In the genomic region with DNA sequence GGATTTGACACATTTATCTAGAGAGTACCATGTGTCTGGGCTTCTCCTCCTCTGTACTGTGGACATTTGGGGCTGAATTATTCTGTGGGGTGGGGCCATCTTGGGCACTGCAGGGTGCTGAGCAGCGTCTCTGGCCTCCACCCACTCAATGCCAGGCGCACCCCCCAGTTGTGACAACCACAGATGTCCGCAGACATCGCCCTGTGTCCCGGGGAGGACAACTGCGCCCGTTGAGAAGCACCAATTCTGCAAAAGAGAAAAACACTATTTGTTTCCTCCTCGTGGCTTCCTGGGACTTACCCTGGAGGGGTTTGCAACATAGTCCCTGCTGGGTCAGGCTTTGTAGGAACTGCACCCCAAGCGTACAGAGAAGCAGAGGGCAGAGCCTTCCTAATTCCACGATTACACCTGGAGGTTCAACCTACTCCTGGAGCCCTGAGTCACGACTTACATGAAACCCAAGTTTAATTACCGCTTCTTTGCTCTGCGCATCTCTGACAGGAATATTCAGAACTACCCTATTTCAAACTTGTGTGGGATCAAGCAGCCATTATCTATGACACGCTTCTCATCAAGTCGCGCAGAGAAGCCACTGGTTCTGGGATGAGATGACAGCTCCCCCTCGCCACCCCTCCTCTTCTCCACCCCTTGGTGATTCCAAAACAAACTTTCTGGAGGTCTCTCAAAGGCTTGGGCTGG, we compare ENCODE assay signal across 23 cellular contexts. TPM values are rescaled to one million over a fixed set of nuclear protein-coding genes. Genes with fewer than 3 reads are reported as not detected.
"Had no signal": no experiment of that assay in that cellular context is flagged by ENCODE, and none has a peak within 500 bp of the region (broad histone marks: within the 10 kb centered on the region; RNA-seq: fewer than 3 reads in every experiment).

No MANE protein-coding gene starts in this region.

- DNase-seq: activated gamma-delta T cell treated with Interleukin-2 at 50 U/mL for 16 hours; activated T-cell treated with anti-CD3 and anti-CD28 coated beads, Interleukin-2, amount 50 U/mL, for 1 hour; aorta; effector memory CD8-positive, alpha-beta T cell; foreskin melanocyte; glutamatergic neuron; hippocampal formation; kidney glomerular epithelial cell; left ventricle myocardium inferior; midbrain; nephron progenitor cell; retina; sigmoid colon; stimulated activated CD4-positive, alpha-beta T cell treated with anti-CD3 and anti-CD28 coated beads, Interleukin-2, amount 100 ng/mL, for 48 hours; stimulated activated naive CD4-positive, alpha-beta T cell treated with Interleukin-2 at 50 U/mL for 16 hours; T-helper 9 cell; thyroid gland; upper lobe of right lung had no signal

- H3K4me1 ChIP-seq: parathyroid adenoma, thyroid gland, upper lobe of right lung had no signal

- H3K4me3 Mint-ChIP-seq: activated naive CD4-positive, alpha-beta T cell treated with anti-CD3 and anti-CD28 coated beads, Interleukin-2, amount 50 U/mL, for 24 hours; brain; effector memory CD8-positive, alpha-beta T cell; nephron progenitor cell had no signal

- H3K9me3 ChIP-seq: left ventricle myocardium inferior, sigmoid colon, thyroid gland, upper lobe of right lung had no signal

- H3K27ac Mint-ChIP-seq: activated naive CD4-positive, alpha-beta T cell treated with anti-CD3 and anti-CD28 coated beads, Interleukin-2, amount 50 U/mL, for 24 hours; brain; effector memory CD8-positive, alpha-beta T cell; nephron progenitor cell had no signal

- H3K9me3 Mint-ChIP-seq: activated naive CD4-positive, alpha-beta T cell treated with anti-CD3 and anti-CD28 coated beads, Interleukin-2, amount 50 U/mL, for 24 hours; brain; effector memory CD8-positive, alpha-beta T cell; nephron progenitor cell had no signal

- H2AFZ ChIP-seq: parathyroid adenoma had no signal

- H3K27ac ChIP-seq: left ventricle myocardium inferior, parathyroid adenoma, sigmoid colon, thyroid gland, upper lobe of right lung had no signal

- H3K4me2 ChIP-seq: smooth muscle cell had no signal

- H3K27me3 ChIP-seq: sigmoid colon, thyroid gland had no signal

- H3K4me3 ChIP-seq: left ventricle myocardium inferior, sigmoid colon, smooth muscle cell, thyroid gland, upper lobe of right lung had no signal

- H3K79me2 ChIP-seq: parathyroid adenoma had no signal

- H3K9ac ChIP-seq: parathyroid adenoma had no signal

- H3K4me1 Mint-ChIP-seq: activated naive CD4-positive, alpha-beta T cell treated with anti-CD3 and anti-CD28 coated beads, Interleukin-2, amount 50 U/mL, for 24 hours; brain; nephron progenitor cell had no signal

- H3K36me3 Mint-ChIP-seq: activated naive CD4-positive, alpha-beta T cell treated with anti-CD3 and anti-CD28 coated beads, Interleukin-2, amount 50 U/mL, for 24 hours had no signal

- H3K27me3 Mint-ChIP-seq: activated naive CD4-positive, alpha-beta T cell treated with anti-CD3 and anti-CD28 coated beads, Interleukin-2, amount 50 U/mL, for 24 hours had no signal

RNA-seq across cellular contexts. Expression of gene DIRAS1, which starts 29.7 kb away (rescaled TPM):
- total RNA-seq: T-helper 1 cell treated with Interleukin-12 subunit alpha and Interleukin-12 subunit beta and Interleukin-4 antibody, amounts not matched to agents 30 ng/mL and 1 ng/mL, for 36 hours had no signal
